Comparison of ENCODE assay signal across 1 cellular context in genomic region chr13:45713106-45713690, GRCh38.
TF ChIP-seq lines count a peak whose summit lies in the region.

No MANE protein-coding gene starts in this region.

TF ChIP-seq in WTC11, 78 proteins besides CTCF, POLR2A, EP300 and RAD21:
- TF ChIP-seq, protein P1, sequence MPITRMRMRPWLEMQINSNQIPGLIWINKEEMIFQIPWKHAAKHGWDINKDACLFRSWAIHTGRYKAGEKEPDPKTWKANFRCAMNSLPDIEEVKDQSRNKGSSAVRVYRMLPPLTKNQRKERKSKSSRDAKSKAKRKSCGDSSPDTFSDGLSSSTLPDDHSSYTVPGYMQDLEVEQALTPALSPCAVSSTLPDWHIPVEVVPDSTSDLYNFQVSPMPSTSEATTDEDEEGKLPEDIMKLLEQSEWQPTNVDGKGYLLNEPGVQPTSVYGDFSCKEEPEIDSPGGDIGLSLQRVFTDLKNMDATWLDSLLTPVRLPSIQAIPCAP (CRISPR knock-in tag; IDR thresholded peaks at IDR 0.05), result no peak
- TF ChIP-seq HMGXB4 (CRISPR knock-in tag; IDR thresholded peaks at IDR 0.05), result no peak
- TF ChIP-seq JUN (CRISPR knock-in tag; IDR thresholded peaks at IDR 0.05), result no peak
- TF ChIP-seq IRF2 (CRISPR knock-in tag; IDR thresholded peaks at IDR 0.05; ENCODE audit: borderline replicate concordance, low read depth), result no peak
- no peak for TF ChIP-seq NR3C1 (CRISPR knock-in tag; conservative IDR thresholded peaks at IDR 0.05; ENCODE audit: low read depth)
- TF ChIP-seq ZNF396 (CRISPR knock-in tag; IDR thresholded peaks at IDR 0.05; ENCODE audit: borderline replicate concordance), result no peak
- no peak for TF ChIP-seq ESRRA (CRISPR knock-in tag; IDR thresholded peaks at IDR 0.05; ENCODE audit: borderline replicate concordance)
- no peak for TF ChIP-seq ELF4 (CRISPR knock-in tag; IDR thresholded peaks at IDR 0.05; ENCODE audit: low read depth)
- TF ChIP-seq SOX15 (CRISPR knock-in tag; IDR thresholded peaks at IDR 0.05), result no peak
- TF ChIP-seq SMAD4 (CRISPR knock-in tag; IDR thresholded peaks at IDR 0.05), result no peak
- TF ChIP-seq FOXP4 (CRISPR knock-in tag; IDR thresholded peaks at IDR 0.05), result no peak
- no peak for TF ChIP-seq ZNF416 (CRISPR knock-in tag; IDR thresholded peaks at IDR 0.05)
- TF ChIP-seq, protein P2, sequence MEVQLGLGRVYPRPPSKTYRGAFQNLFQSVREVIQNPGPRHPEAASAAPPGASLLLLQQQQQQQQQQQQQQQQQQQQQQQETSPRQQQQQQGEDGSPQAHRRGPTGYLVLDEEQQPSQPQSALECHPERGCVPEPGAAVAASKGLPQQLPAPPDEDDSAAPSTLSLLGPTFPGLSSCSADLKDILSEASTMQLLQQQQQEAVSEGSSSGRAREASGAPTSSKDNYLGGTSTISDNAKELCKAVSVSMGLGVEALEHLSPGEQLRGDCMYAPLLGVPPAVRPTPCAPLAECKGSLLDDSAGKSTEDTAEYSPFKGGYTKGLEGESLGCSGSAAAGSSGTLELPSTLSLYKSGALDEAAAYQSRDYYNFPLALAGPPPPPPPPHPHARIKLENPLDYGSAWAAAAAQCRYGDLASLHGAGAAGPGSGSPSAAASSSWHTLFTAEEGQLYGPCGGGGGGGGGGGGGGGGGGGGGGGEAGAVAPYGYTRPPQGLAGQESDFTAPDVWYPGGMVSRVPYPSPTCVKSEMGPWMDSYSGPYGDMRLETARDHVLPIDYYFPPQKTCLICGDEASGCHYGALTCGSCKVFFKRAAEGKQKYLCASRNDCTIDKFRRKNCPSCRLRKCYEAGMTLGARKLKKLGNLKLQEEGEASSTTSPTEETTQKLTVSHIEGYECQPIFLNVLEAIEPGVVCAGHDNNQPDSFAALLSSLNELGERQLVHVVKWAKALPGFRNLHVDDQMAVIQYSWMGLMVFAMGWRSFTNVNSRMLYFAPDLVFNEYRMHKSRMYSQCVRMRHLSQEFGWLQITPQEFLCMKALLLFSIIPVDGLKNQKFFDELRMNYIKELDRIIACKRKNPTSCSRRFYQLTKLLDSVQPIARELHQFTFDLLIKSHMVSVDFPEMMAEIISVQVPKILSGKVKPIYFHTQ (CRISPR knock-in tag; IDR thresholded peaks at IDR 0.05), result no peak
